ENCODE assay signal across 8 cellular contexts in genomic region chr20:1392693-1393506, GRCh38. TPM values are rescaled to one million over a fixed set of nuclear protein-coding genes. Genes with fewer than 3 reads are reported as not detected.
A peak's percentile ranks its signal among the peaks of the same experiment; 100 is the strongest.
DNase-seq lines count a peak whose midpoint lies in the region; ATAC-seq and TF ChIP-seq lines count a peak whose summit lies in the region.

TSS of gene FKBP1A (minus strand) at chr20:1393054. CDS start at chr20:1392998, 56 bp downstream.

- H3K36me3 ChIP-seq in adrenal gland (replicated peaks in 1 of 2) (no peaks in the 10 kb centered on the region), prostate gland (no peaks in the 10 kb centered on the region)

- 1 to 29% (median 1%) methylated on average over 2 to 79 of the region's 79 CpGs for WGBS in adrenal gland, 4 donors
- WGBS in prostate gland, result 1% methylated on average over 38 of the region's 79 CpGs

- no peaks in the 10 kb centered on the region for H3K9me3 ChIP-seq in adrenal gland (replicated peaks in 1 of 3)
- H3K9me3 ChIP-seq in prostate gland, result no peaks in the 10 kb centered on the region

- peaks cover 21 to 42% of the 10 kb centered on the region in 2 donors for H3K4me1 ChIP-seq in adrenal gland (replicated peaks in 1 of 2)
- H3K4me1 ChIP-seq in prostate gland (replicated peaks), result peaks cover 17% of the 10 kb centered on the region

- peak; percentile 77 to 91 for TF ChIP-seq POLR2A in adrenal gland (IDR thresholded peaks at IDR 0.05)
- peak; percentile 88 for TF ChIP-seq POLR2A in prostate gland (IDR thresholded peaks at IDR 0.05)

- peak within 1 kb of the TSS; percentile 46 to 90 (median 81) for H3K27ac ChIP-seq in adrenal gland
- peak within 1 kb of the TSS; percentile 57 to 80 for H3K27ac ChIP-seq in prostate gland

- H3K27me3 ChIP-seq in adrenal gland (no peaks in the 10 kb centered on the region), prostate gland (replicated peaks; ENCODE audit: insufficient read depth) (no peaks in the 10 kb centered on the region)

- H3K4me3 ChIP-seq in adrenal gland (peak within 1 kb of the TSS; percentile 50 to 98 (median 72)), prostate gland (peak within 1 kb of the TSS; percentile 88 to 96)

- DNase-seq in GM13976 (ENCODE audit: low spot score) (peak; percentile 93), NCI-H146 treated with DMSO at 0.1 percent for 48 hours (lab: John Stamatoyannopoulos, UW; ENCODE audit: unreplicated experiment) (peak; percentile 82), T-helper 1 cell (peak; percentile 81 to 96 (median 86)), adrenal gland (peak; percentile 88 to 95 (median 90)), left cardiac atrium (peak; percentile 94), prostate gland (ENCODE audit: low spot score) (peak; percentile 87), ureter (ENCODE audit: low spot score) (peak; percentile 92)

- intact Hi-C loops in adrenal gland (cut with DNase I) (no loop called here), left cardiac atrium (cut with DNase I) (loop anchor here in 1 of 2 donors (1.0 to 2.0 kb wide), 2 partner anchors 56 to 70 kb away; no protein-coding TSS in a partner anchor), prostate gland (cut with DNase I) (loop anchor here (5.0 kb wide), 2 partner anchors 66 to 74 kb away; partner anchors contain the start of genes NSFL1C and SDCBP2)

- TF ChIP-seq CTCF in GM13976 (IDR thresholded peaks at IDR 0.05; ENCODE audit: borderline replicate concordance, control extremely low read depth, extremely low read depth, insufficient read depth, missing control alignments), result no peak
- peak in 3 of 6 experiments; percentile 13 to 38 (median 25) for TF ChIP-seq CTCF in adrenal gland (IDR thresholded peaks at IDR 0.05)
- TF ChIP-seq CTCF in prostate gland (IDR thresholded peaks at IDR 0.05), result peak in 3 of 4 experiments; percentile 21 to 49 (median 37)

- peak; percentile 72 for ATAC-seq in HG02884 (IDR thresholded peaks at IDR 0.05; ENCODE audit: unreplicated experiment)
- ATAC-seq in left cardiac atrium, result peak; percentile 97 to 99

- in situ Hi-C loops in GM13976 (cut with MboI; ENCODE audit: low sequenced_read_pairs, unreplicated experiment), result no loop called here

RNA-seq across cellular contexts. Expression of gene FKBP1A, which starts in this region (rescaled TPM):
- total RNA-seq in adrenal gland (100 to 1,000 TPM in 6 of 8 donors, 10 to 100 TPM in 2; 51.7 to 571 (median 151) TPM), left cardiac atrium (100 to 1,000 TPM; 154 to 214 TPM), prostate gland (100 to 1,000 TPM; 103 to 161 TPM), ureter (260 TPM)
- polyA plus RNA-seq in adrenal gland, result 100 to 1,000 TPM; 111 to 917 (median 149) TPM

Comparison
In these comparisons a context has a peak if more than half of its experiments do, and no peak if none do; other contexts are left out.
1. Peak in every context shown above with its lines: DNase-seq, ATAC-seq, H3K4me3 ChIP-seq and H3K27ac ChIP-seq.